10 cellular contexts compared by ENCODE assay signal in the genomic region with DNA sequence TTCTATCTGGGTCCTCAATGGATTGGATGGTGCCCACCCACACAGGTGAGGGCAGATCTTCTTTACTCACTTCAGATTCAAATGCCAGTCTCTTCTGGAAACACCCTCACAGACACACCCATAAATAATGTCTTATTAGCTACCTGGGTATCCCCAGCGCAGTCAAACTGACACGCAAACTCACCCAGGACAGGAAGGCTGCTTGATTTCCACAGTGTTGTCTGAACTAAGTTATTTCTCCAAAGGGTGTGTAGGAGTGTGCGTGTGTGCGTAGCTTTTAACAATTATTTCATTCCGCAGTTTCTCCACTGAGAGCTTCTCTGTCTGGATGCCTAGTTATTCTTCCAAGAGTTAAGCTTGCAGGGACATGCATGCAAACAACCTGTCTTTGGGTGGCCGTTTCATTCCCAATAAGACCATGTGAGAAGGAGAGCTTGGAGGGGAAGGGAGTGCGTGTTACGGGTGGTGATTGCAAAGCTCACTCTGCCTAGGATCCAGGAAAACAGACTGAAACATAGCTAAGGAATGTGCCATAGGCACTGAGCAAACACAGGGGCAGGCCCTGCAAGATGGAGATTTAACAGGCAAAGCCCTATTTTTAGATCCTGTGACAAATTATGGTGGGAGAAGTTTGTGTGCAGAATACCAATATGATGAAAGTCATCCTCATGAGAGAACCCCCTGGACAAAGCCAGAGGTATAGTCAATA.
DNase-seq lines count a peak whose midpoint lies in the region; ATAC-seq, FAIRE-seq and TF ChIP-seq lines count a peak whose summit lies in the region.
"Had no signal": no experiment of that assay in that cellular context is flagged by ENCODE, and none has a peak within 500 bp of the region (broad histone marks: within the 10 kb centered on the region; RNA-seq: fewer than 3 reads in every experiment).

No MANE protein-coding gene starts in this region.

- ATAC-seq in SK-N-SH treated with all-trans-retinoic acid at 6 μM for 48 hours (no peak), lower lobe of right lung (no peak)

- DNase-seq in SK-N-SH (no peak), cardiac fibroblast (ENCODE audit: low read depth in 2 of 2) (peak; percentile 64 to 88), kidney epithelial cell (ENCODE audit: low read depth) (peak; percentile 70), kidney (no peak), lower lobe of right lung (no peak), immature natural killer cell (no peak), HUDEP-2 (lab: John Stamatoyannopoulos, UW; ENCODE audit: unreplicated experiment in 76 of 76) (no peak)
- DNase-seq: retina had no signal

- H3K4me3 Mint-ChIP-seq in immature natural killer cell = no peak overlapping the region

- H3K27me3 Mint-ChIP-seq in immature natural killer cell (ENCODE audit: low read depth in 3 of 3) = peaks cover 2 to 28% (median 6%) of the 10 kb centered on the region in 3 donors

- peak overlapping the region; percentile 51 for H3K4me2 ChIP-seq in SK-N-SH

- no peak overlapping the region for H3K27ac Mint-ChIP-seq in immature natural killer cell

- no peaks in the 10 kb centered on the region for H3K36me3 Mint-ChIP-seq in immature natural killer cell

- H3K79me2 ChIP-seq in SK-N-SH (ENCODE audit: insufficient read depth) = no peaks in the 10 kb centered on the region

- no peak for TF ChIP-seq EP300 in SK-N-SH (IDR thresholded peaks at IDR 0.05; ENCODE audit: borderline replicate concordance in 1 of 2, low read depth in 1 of 2, low read length in 1 of 2)

- no peaks in the 10 kb centered on the region for H3K4me1 ChIP-seq in SK-N-SH (ENCODE audit: control insufficient read depth in 1 of 2, insufficient read depth in 2 of 2, low read depth in 1 of 2, low read length in 1 of 2)
- no peaks in the 10 kb centered on the region for H3K4me1 ChIP-seq in kidney (ENCODE audit: control insufficient read depth in 1 of 2, insufficient read depth in 1 of 2, low read depth in 1 of 2, low read length in 2 of 2)
- peaks cover 8% of the 10 kb centered on the region for H3K4me1 ChIP-seq in lower lobe of right lung

- H4K20me1 ChIP-seq in SK-N-SH (ENCODE audit: insufficient read depth) = no peaks in the 10 kb centered on the region

- POLR2A ChIA-PET in SK-N-SH (lab: Yijun Ruan, JAX) = no interaction called here

- H3K36me3 ChIP-seq in SK-N-SH (replicated peaks in 1 of 2; ENCODE audit: control insufficient read depth in 1 of 2, insufficient read depth in 2 of 2, low read length in 1 of 2) (no peaks in the 10 kb centered on the region), kidney epithelial cell (ENCODE audit: control insufficient read depth, insufficient read depth, low read length) (no peaks in the 10 kb centered on the region), kidney (ENCODE audit: control insufficient read depth in 1 of 2, insufficient read depth in 2 of 2, low read length in 2 of 2) (no peaks in the 10 kb centered on the region), lower lobe of right lung (no peaks in the 10 kb centered on the region)

- H3K27me3 ChIP-seq in SK-N-SH (ENCODE audit: insufficient read depth) = no peaks in the 10 kb centered on the region; the same call in 1 of the 2 replicates
- no peaks in the 10 kb centered on the region for H3K27me3 ChIP-seq in kidney epithelial cell (ENCODE audit: control insufficient read depth, insufficient read depth, low read length)
- H3K27me3 ChIP-seq in lower lobe of right lung (ENCODE audit: low read depth) = no peaks in the 10 kb centered on the region

- H3K4me3 ChIP-seq in SK-N-SH (ENCODE audit: low read depth in 2 of 2, low read length in 1 of 2) = no peak overlapping the region
- no peak overlapping the region for H3K4me3 ChIP-seq in cardiac fibroblast (replicated peaks in 1 of 2; ENCODE audit: low read depth in 2 of 2, low read length in 2 of 2)
- H3K4me3 ChIP-seq in kidney epithelial cell (ENCODE audit: low read depth, low read length) = no peak overlapping the region
- H3K4me3 ChIP-seq in kidney (ENCODE audit: low read length in 2 of 2) = no peak overlapping the region
- H3K4me3 ChIP-seq in lower lobe of right lung = no peak overlapping the region

- CTCF ChIA-PET in SK-N-SH (lab: Yijun Ruan, JAX) = interaction anchor here (0.9 kb wide), 1 partner anchor 38 kb away, joined by 3 read pairs; no protein-coding TSS in a partner anchor

- FAIRE-seq in kidney (lab: Jason Lieb, UNC) = no peak

- WGBS in SK-N-SH (ENCODE audit: low lambda C conversion rate) = 43% methylated on average over 8 of the region's 8 CpGs

- H2AFZ ChIP-seq in SK-N-SH (ENCODE audit: low read depth) = peak overlapping the region; percentile 32; the same call in 1 of the 2 replicates

- intact Hi-C loops in kidney (cut with DNase I) = no loop called here
- intact Hi-C loops in lower lobe of right lung (cut with DNase I) = no loop called here

- H3K9me3 Mint-ChIP-seq in immature natural killer cell = peaks cover 0 to under 1% (median 0%) of the 10 kb centered on the region in 6 donors

- no peak for TF ChIP-seq CTCF in SK-N-SH (IDR thresholded peaks at IDR 0.05)
- TF ChIP-seq CTCF in cardiac fibroblast (IDR thresholded peaks at IDR 0.05; ENCODE audit: low read depth, low read length) = no peak
- no peak for TF ChIP-seq CTCF in kidney epithelial cell (IDR thresholded peaks at IDR 0.05; ENCODE audit: insufficient read depth, low read length, poor library complexity, severe bottlenecking)
- TF ChIP-seq CTCF in kidney (IDR thresholded peaks at IDR 0.05; ENCODE audit: borderline replicate concordance, extremely low read depth, insufficient read depth) = no peak
- TF ChIP-seq CTCF in lower lobe of right lung (IDR thresholded peaks at IDR 0.05) = no peak

- H3K27ac ChIP-seq in SK-N-SH (ENCODE audit: low read depth in 2 of 2, low read length in 1 of 2) (no peak overlapping the region), kidney (ENCODE audit: low read depth in 2 of 2, low read length in 2 of 2) (no peak overlapping the region), lower lobe of right lung (no peak overlapping the region)
- H3K27ac ChIP-seq: 22Rv1 had no signal

- no peaks in the 10 kb centered on the region for H3K4me1 Mint-ChIP-seq in immature natural killer cell

- no peaks in the 10 kb centered on the region for H3K9me2 ChIP-seq in SK-N-SH

- H3K9ac ChIP-seq in SK-N-SH = no peak overlapping the region
- no peak overlapping the region for H3K9ac ChIP-seq in kidney (ENCODE audit: low read length in 2 of 2)

- H3F3A ChIP-seq in SK-N-SH (replicated peaks; ENCODE audit: insufficient read depth) = no peaks in the 10 kb centered on the region

- no peak for TF ChIP-seq RAD21 in SK-N-SH (IDR thresholded peaks at IDR 0.05; ENCODE audit: low read length)

- no peaks in the 10 kb centered on the region for H3K9me3 ChIP-seq in SK-N-SH
- H3K9me3 ChIP-seq in kidney (ENCODE audit: control insufficient read depth in 1 of 2, low read length in 2 of 2) = no peaks in the 10 kb centered on the region
- no peaks in the 10 kb centered on the region for H3K9me3 ChIP-seq in lower lobe of right lung

TF ChIP-seq in SK-N-SH, 30 proteins besides CTCF, POLR2A, EP300 and RAD21 (continues in another document):
- TF ChIP-seq, protein P1, sequence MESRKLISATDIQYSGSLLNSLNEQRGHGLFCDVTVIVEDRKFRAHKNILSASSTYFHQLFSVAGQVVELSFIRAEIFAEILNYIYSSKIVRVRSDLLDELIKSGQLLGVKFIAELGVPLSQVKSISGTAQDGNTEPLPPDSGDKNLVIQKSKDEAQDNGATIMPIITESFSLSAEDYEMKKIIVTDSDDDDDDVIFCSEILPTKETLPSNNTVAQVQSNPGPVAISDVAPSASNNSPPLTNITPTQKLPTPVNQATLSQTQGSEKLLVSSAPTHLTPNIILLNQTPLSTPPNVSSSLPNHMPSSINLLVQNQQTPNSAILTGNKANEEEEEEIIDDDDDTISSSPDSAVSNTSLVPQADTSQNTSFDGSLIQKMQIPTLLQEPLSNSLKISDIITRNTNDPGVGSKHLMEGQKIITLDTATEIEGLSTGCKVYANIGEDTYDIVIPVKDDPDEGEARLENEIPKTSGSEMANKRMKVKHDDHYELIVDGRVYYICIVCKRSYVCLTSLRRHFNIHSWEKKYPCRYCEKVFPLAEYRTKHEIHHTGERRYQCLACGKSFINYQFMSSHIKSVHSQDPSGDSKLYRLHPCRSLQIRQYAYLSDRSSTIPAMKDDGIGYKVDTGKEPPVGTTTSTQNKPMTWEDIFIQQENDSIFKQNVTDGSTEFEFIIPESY (IDR thresholded peaks at IDR 0.05; ENCODE audit: borderline replicate concordance, low read depth) = no peak
- no peak for TF ChIP-seq MEF2A (IDR thresholded peaks at IDR 0.05; ENCODE audit: borderline replicate concordance, low read depth)
- TF ChIP-seq ELF1 (IDR thresholded peaks at IDR 0.05) = no peak
- no peak for TF ChIP-seq SIN3A (IDR thresholded peaks at IDR 0.05; ENCODE audit: borderline replicate concordance, low read depth, low read length)
- TF ChIP-seq, protein P2, sequence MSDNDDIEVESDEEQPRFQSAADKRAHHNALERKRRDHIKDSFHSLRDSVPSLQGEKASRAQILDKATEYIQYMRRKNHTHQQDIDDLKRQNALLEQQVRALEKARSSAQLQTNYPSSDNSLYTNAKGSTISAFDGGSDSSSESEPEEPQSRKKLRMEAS (IDR thresholded peaks at IDR 0.05; ENCODE audit: low read depth) = no peak

TF ChIP-seq in SK-N-SH treated with all-trans-retinoic acid at 6 μM for 48 hours, 23 proteins besides CTCF, POLR2A, EP300 and RAD21 (continues in another document):
- TF ChIP-seq ISL1 (CRISPR knock-in tag; IDR thresholded peaks at IDR 0.05) = no peak
- TF ChIP-seq TOX (CRISPR knock-in tag; IDR thresholded peaks at IDR 0.05; ENCODE audit: borderline replicate concordance) = no peak
- no peak for TF ChIP-seq ESRRG (CRISPR knock-in tag; IDR thresholded peaks at IDR 0.05)
- TF ChIP-seq GLIS3 (CRISPR knock-in tag; IDR thresholded peaks at IDR 0.05) = no peak

Comparison
In these comparisons a context has a peak if more than half of its experiments do, and no peak if none do; other contexts are left out.
1. DNase-seq: peak in cardiac fibroblast (2 of 2) and kidney epithelial cell (single experiment); none in SK-N-SH (single experiment), kidney (single experiment), lower lobe of right lung (single experiment), immature natural killer cell (0 of 3) and HUDEP-2 (0 of 76).